In the genomic region with DNA sequence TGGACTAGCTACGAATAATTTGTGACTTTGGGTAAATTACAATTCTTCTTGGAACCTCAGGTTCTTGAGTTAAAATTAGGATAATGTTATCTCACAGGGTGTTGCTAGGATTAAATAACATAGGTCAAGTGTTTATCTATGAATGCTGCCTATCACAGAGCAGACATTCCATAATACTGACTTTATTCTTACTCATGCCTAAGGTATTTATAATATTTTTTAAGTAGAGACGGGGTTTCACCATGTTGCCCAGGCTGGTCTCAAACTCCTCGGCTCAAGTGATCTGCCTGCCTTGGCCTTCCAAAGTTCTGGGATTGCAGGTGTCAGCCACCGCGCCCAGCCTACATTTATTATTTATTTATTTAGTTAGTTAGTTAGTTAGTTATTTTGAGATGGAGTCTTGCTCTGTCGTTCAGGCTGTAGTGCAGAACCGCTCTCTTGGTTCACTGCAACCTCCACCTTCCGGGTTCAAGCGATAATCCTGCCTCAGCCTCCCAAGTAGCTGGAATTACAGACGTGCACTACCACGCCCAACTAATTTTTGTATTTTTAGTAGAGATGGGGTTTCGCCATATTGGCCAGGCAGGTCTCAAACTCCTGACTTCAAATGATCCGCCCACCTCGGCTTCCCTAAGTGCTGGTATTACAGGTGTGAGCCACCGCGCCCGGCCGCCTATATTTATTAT, we compare ENCODE assay signal across 6 cellular contexts. TPM values are rescaled to one million over a fixed set of nuclear protein-coding genes. Genes with fewer than 3 reads are reported as not detected.
DNase-seq lines count a peak whose midpoint lies in the region; ATAC-seq and TF ChIP-seq lines count a peak whose summit lies in the region.

No MANE protein-coding gene starts in this region.

- POLR2A ChIA-PET in activated CD4-positive, alpha-beta memory T cell treated with anti-CD3 and anti-CD28 coated beads, Interleukin-2, amount 10 ng/mL, durations not matched to agents 7 days and 5 days (lab: Charles Lee) = interaction anchor here (1.0 to 2.9 kb wide), 16 partner anchors 9 to 1341 kb away, joined by 3 to 36 read pairs (median 6); partner anchors contain the start of genes CDAN1, GANC, HAUS2 and LRRC57

- TF ChIP-seq CTCF in DND-41 (IDR thresholded peaks at IDR 0.05; ENCODE audit: borderline replicate concordance, extremely low read depth, low read length, poor library complexity, severe bottlenecking) (no peak), right lobe of liver (IDR thresholded peaks at IDR 0.05) (no peak)

- CTCF ChIA-PET in activated CD4-positive, alpha-beta memory T cell treated with anti-CD3 and anti-CD28 coated beads, Interleukin-2, amount 10 ng/mL, durations not matched to agents 7 days and 5 days (lab: Charles Lee) = interaction anchor here (1.1 to 1.4 kb wide), 3 partner anchors 15 to 179 kb away, joined by 3 to 6 read pairs (median 5); no protein-coding TSS in a partner anchor

- H3K36me3 ChIP-seq in DND-41 (ENCODE audit: insufficient read depth, low read length) (no peaks in the 10 kb centered on the region), right lobe of liver (no peaks in the 10 kb centered on the region)

- H3K4me1 Mint-ChIP-seq in activated CD4-positive, alpha-beta memory T cell treated with anti-CD3 and anti-CD28 coated beads, Interleukin-2, amount 10 ng/mL, durations not matched to agents 7 days and 5 days = peaks cover 59% of the 10 kb centered on the region

- H3K36me3 Mint-ChIP-seq in activated CD4-positive, alpha-beta memory T cell treated with anti-CD3 and anti-CD28 coated beads, Interleukin-2, amount 10 ng/mL, durations not matched to agents 7 days and 5 days (ENCODE audit: low read depth) = peaks cover 15% of the 10 kb centered on the region

- no peaks in the 10 kb centered on the region for H4K20me1 ChIP-seq in DND-41 (ENCODE audit: insufficient read depth, low read length)

- no peaks in the 10 kb centered on the region for H3K27me3 Mint-ChIP-seq in activated CD4-positive, alpha-beta memory T cell treated with anti-CD3 and anti-CD28 coated beads, Interleukin-2, amount 10 ng/mL, durations not matched to agents 7 days and 5 days

- peak overlapping the region; percentile 70 for H3K9ac ChIP-seq in DND-41 (ENCODE audit: low read depth, low read length)

- H3K4me3 Mint-ChIP-seq in activated CD4-positive, alpha-beta memory T cell treated with anti-CD3 and anti-CD28 coated beads, Interleukin-2, amount 10 ng/mL, durations not matched to agents 7 days and 5 days = peak overlapping the region; percentile 98

- 85% methylated on average over 17 of the region's 18 CpGs for whole genome bisulfite sequencing in right lobe of liver (ENCODE audit: insufficient coverage, low coverage, low lambda C conversion rate, missing lambda C conversion rate)

- no peaks in the 10 kb centered on the region for H3K9me3 Mint-ChIP-seq in activated CD4-positive, alpha-beta memory T cell treated with anti-CD3 and anti-CD28 coated beads, Interleukin-2, amount 10 ng/mL, durations not matched to agents 7 days and 5 days

- intact Hi-C loops in right lobe of liver (cut with DNase I) = no loop called here

- H3K27ac ChIP-seq in DND-41 (ENCODE audit: low read length) = peak overlapping the region; percentile 88
- peak overlapping the region; percentile 92 to 95 (median 93) for H3K27ac ChIP-seq in right lobe of liver

- ATAC-seq in DND-41 (ENCODE audit: insufficient read depth, low read depth) (no peak), right lobe of liver (no peak)

- H3K4me3 ChIP-seq in DND-41 (ENCODE audit: low read depth in 1 of 2, low read length in 2 of 2) (peak overlapping the region; percentile 44 to 76), right lobe of liver (peak overlapping the region; percentile 77 to 87 (median 78))

- DNase-seq in DND-41 (no peak), right lobe of liver (no peak), putamen (ENCODE audit: low spot score) (no peak), hypothalamus (lab: John Stamatoyannopoulos, UW) (no peak), GM19238 (ENCODE audit: insufficient read length, low spot score) (no peak)
- DNase-seq in activated CD4-positive, alpha-beta memory T cell treated with anti-CD3 and anti-CD28 coated beads, Interleukin-2, amount 10 ng/mL, durations not matched to agents 7 days and 5 days = no peak

- peak overlapping the region; percentile 96 for H3K27ac Mint-ChIP-seq in activated CD4-positive, alpha-beta memory T cell treated with anti-CD3 and anti-CD28 coated beads, Interleukin-2, amount 10 ng/mL, durations not matched to agents 7 days and 5 days

- no peaks in the 10 kb centered on the region for H3K9me3 ChIP-seq in DND-41 (ENCODE audit: insufficient read depth, low read length, severe bottlenecking)
- H3K9me3 ChIP-seq in right lobe of liver = no peaks in the 10 kb centered on the region

- peak overlapping the region; percentile 85 for H2AFZ ChIP-seq in DND-41 (ENCODE audit: low read depth, low read length)

- peak overlapping the region; percentile 62 for H3K4me2 ChIP-seq in DND-41 (ENCODE audit: insufficient read depth, low read length)

- H3K4me1 ChIP-seq in DND-41 (ENCODE audit: insufficient read depth, low read length) (peaks cover 35% of the 10 kb centered on the region), right lobe of liver (peaks cover 0 to 30% (median 4%) of the 10 kb centered on the region in 4 donors)

- H3K79me2 ChIP-seq in DND-41 (ENCODE audit: insufficient read depth, low read length) = peaks cover 47% of the 10 kb centered on the region

- H3K27me3 ChIP-seq in DND-41 (ENCODE audit: insufficient read depth, low read length, poor library complexity) = no peaks in the 10 kb centered on the region
- no peaks in the 10 kb centered on the region for H3K27me3 ChIP-seq in right lobe of liver

- TF ChIP-seq POLR2A in right lobe of liver (IDR thresholded peaks at IDR 0.05) = no peak

RNA-seq across cellular contexts. Expression of gene ZNF106, which starts 0.7 kb away (rescaled TPM):
- total RNA-seq in activated CD4-positive, alpha-beta memory T cell treated with anti-CD3 and anti-CD28 coated beads, Interleukin-2, amount 10 ng/mL, durations not matched to agents 7 days and 5 days = 10 to 100 TPM; 43.6 to 47.8 TPM
- total RNA-seq in right lobe of liver = 10 to 100 TPM; 17.5 to 24.5 (median 20.0) TPM

RNA-seq across cellular contexts. Expression of gene SNAP23, which starts 3.8 kb away (rescaled TPM):
- 10 to 100 TPM; 46.0 to 49.1 TPM for total RNA-seq in activated CD4-positive, alpha-beta memory T cell treated with anti-CD3 and anti-CD28 coated beads, Interleukin-2, amount 10 ng/mL, durations not matched to agents 7 days and 5 days
- 10 to 100 TPM; 20.7 to 30.9 (median 26.9) TPM for total RNA-seq in right lobe of liver

RNA-seq across cellular contexts. Expression of gene LRRC57, which starts 56.9 kb away (rescaled TPM):
- 10 to 100 TPM; 21.2 to 23.5 TPM for total RNA-seq in activated CD4-positive, alpha-beta memory T cell treated with anti-CD3 and anti-CD28 coated beads, Interleukin-2, amount 10 ng/mL, durations not matched to agents 7 days and 5 days
- total RNA-seq in right lobe of liver = 10 to 100 TPM in 3 of 6 experiments, 1 to 10 TPM in 3; 8.5 to 10.8 (median 10.1) TPM

RNA-seq across cellular contexts. Expression of gene HAUS2, which starts 57.0 kb away (rescaled TPM):
- 10 to 100 TPM; 35.1 to 35.8 TPM for total RNA-seq in activated CD4-positive, alpha-beta memory T cell treated with anti-CD3 and anti-CD28 coated beads, Interleukin-2, amount 10 ng/mL, durations not matched to agents 7 days and 5 days
- total RNA-seq in right lobe of liver = 10 to 100 TPM in 3 of 6 experiments, 1 to 10 TPM in 3; 5.8 to 19.5 (median 8.6) TPM
